ENCODE assay signal across 20 cellular contexts in genomic region chr13:51147732-51148131, GRCh38. TPM values are rescaled to one million over a fixed set of nuclear protein-coding genes. Genes with fewer than 3 reads are reported as not detected.
A peak's percentile ranks its signal among the peaks of the same experiment; 100 is the strongest.
DNase-seq lines count a peak whose midpoint lies in the region; ATAC-seq, FAIRE-seq and TF ChIP-seq lines count a peak whose summit lies in the region.
"Had no signal": no experiment of that assay in that cellular context is flagged by ENCODE, and none has a peak within 500 bp of the region (broad histone marks: within the 10 kb centered on the region; RNA-seq: fewer than 3 reads in every experiment).

No MANE protein-coding gene starts in this region.

- H3K14ac ChIP-seq in neuronal stem cell (ENCODE audit: low read length): peak overlapping the region; percentile 58

- TF ChIP-seq POLR2A in endothelial cell of umbilical vein (IDR thresholded peaks at IDR 0.05; ENCODE audit: low read depth, low read length): no peak
- no peak for TF ChIP-seq POLR2A in uterus (IDR thresholded peaks at IDR 0.05)

- H3K4me2 ChIP-seq in endothelial cell of umbilical vein (ENCODE audit: insufficient read depth, low read length) (peak overlapping the region; percentile 21), neuronal stem cell (ENCODE audit: insufficient read depth, low read length, poor library complexity, severe bottlenecking) (no peak overlapping the region), OCI-LY7 (ENCODE audit: low read length) (no peak overlapping the region)

- H3K36me3 ChIP-seq in HUES48 (ENCODE audit: control insufficient read depth, insufficient read depth, low read length) (no peaks in the 10 kb centered on the region), NT2/D1 (ENCODE audit: insufficient read depth, insufficient read length, low read length) (no peaks in the 10 kb centered on the region), endothelial cell of umbilical vein (ENCODE audit: control insufficient read depth in 2 of 2, extremely low read depth in 1 of 2, insufficient read depth in 2 of 2, low read length in 2 of 2) (no peaks in the 10 kb centered on the region), neuronal stem cell (replicated peaks in 1 of 2; ENCODE audit: control insufficient read depth in 2 of 2, insufficient read depth in 2 of 2, low read length in 2 of 2) (no peaks in the 10 kb centered on the region), OCI-LY7 (ENCODE audit: insufficient read depth, low read length) (no peaks in the 10 kb centered on the region), uterus (no peaks in the 10 kb centered on the region)

- TF ChIP-seq CTCF in endothelial cell of umbilical vein (IDR thresholded peaks at IDR 0.05; ENCODE audit: extremely low read depth in 1 of 2, insufficient read depth in 1 of 2, low read depth in 1 of 2, low read length in 2 of 2): no peak
- no peak for TF ChIP-seq CTCF in OCI-LY7 (conservative IDR thresholded peaks at IDR 0.05; ENCODE audit: low read length)
- no peak for TF ChIP-seq CTCF in uterus (IDR thresholded peaks at IDR 0.05)

- no peak overlapping the region for H2BK12ac ChIP-seq in neuronal stem cell (ENCODE audit: low read length)

- no peak overlapping the region for H4K91ac ChIP-seq in neuronal stem cell (ENCODE audit: low read depth, low read length, poor library complexity)

- H3K79me2 ChIP-seq in endothelial cell of umbilical vein (ENCODE audit: control insufficient read depth, insufficient read depth, low read length) (no peaks in the 10 kb centered on the region), OCI-LY7 (ENCODE audit: insufficient read depth, low read depth, low read length) (no peaks in the 10 kb centered on the region)

- no peak overlapping the region for H3K4ac ChIP-seq in neuronal stem cell (ENCODE audit: low read length)

- H3K9me1 ChIP-seq in endothelial cell of umbilical vein (replicated peaks; ENCODE audit: control insufficient read depth, extremely low read depth, insufficient read depth, low read length): no peaks in the 10 kb centered on the region

- CTCF ChIA-PET in endothelial cell of umbilical vein (lab: Charles Lee) (interaction anchor here (1.4 to 10.6 kb wide), 12 partner anchors 11 to 980 kb away, joined by 3 to 378 read pairs (median 6); no protein-coding TSS in a partner anchor), OCI-LY7 (lab: Charles Lee; ENCODE audit: unreplicated experiment) (no interaction called here)

- H2BK120ac ChIP-seq in neuronal stem cell (ENCODE audit: low read depth, low read length): no peak overlapping the region

- no peak overlapping the region for H2AK5ac ChIP-seq in neuronal stem cell (ENCODE audit: low read depth, low read length)

- no peak overlapping the region for H2BK5ac ChIP-seq in neuronal stem cell (ENCODE audit: low read length)

- FAIRE-seq in endothelial cell of umbilical vein (lab: Jason Lieb, UNC): no peak
- FAIRE-seq: RCC 7860 had no signal

- BruUV-seq in endothelial cell of umbilical vein (replicated peaks; lab: Mats Ljungman, UMichigan): no TSS peak
- no TSS peak for BruUV-seq in OCI-LY7 (replicated peaks; lab: Mats Ljungman, UMichigan)

- H2BK15ac ChIP-seq in neuronal stem cell (ENCODE audit: low read length): no peak overlapping the region

- no peaks in the 10 kb centered on the region for H3K79me1 ChIP-seq in neuronal stem cell (ENCODE audit: low read depth, low read length)

- peak overlapping the region; percentile 90 for H3K23ac ChIP-seq in neuronal stem cell (ENCODE audit: low read depth, low read length, poor library complexity)

- H2AFZ ChIP-seq in endothelial cell of umbilical vein (ENCODE audit: low read depth, low read length) (peak overlapping the region; percentile 85), neuronal stem cell (ENCODE audit: low read length) (no peak overlapping the region), OCI-LY7 (ENCODE audit: low read length) (no peak overlapping the region)

- H3K4me1 Mint-ChIP-seq in T-helper 17 cell: peaks cover 3% of the 10 kb centered on the region

- H3K4me3 ChIP-seq in HUES48 (ENCODE audit: low read depth, low read length) (no peak overlapping the region), NT2/D1 (ENCODE audit: insufficient read length, low read depth) (no peak overlapping the region), endothelial cell of umbilical vein (replicated peaks in 1 of 3; ENCODE audit: insufficient read depth in 1 of 3, low read depth in 1 of 3, low read length in 3 of 3) (no peak overlapping the region), neuronal stem cell (ENCODE audit: low read length in 2 of 2) (no peak overlapping the region), OCI-LY7 (ENCODE audit: low read depth, low read length, poor library complexity, severe bottlenecking) (no peak overlapping the region), uterus (no peak overlapping the region)
- H3K4me3 ChIP-seq: HAP-1 had no signal

- no peaks in the 10 kb centered on the region for H3K36me3 Mint-ChIP-seq in T-helper 17 cell (ENCODE audit: low read depth)

- H3K27me3 ChIP-seq in HUES48 (ENCODE audit: control insufficient read depth, insufficient read depth, low read length) (no peaks in the 10 kb centered on the region), NT2/D1 (ENCODE audit: insufficient read depth, insufficient read length) (no peaks in the 10 kb centered on the region), endothelial cell of umbilical vein (ENCODE audit: control insufficient read depth in 2 of 2, insufficient read depth in 2 of 2, low read length in 2 of 2) (no peaks in the 10 kb centered on the region), neuronal stem cell (ENCODE audit: control insufficient read depth in 3 of 3, insufficient read depth in 3 of 3, low read depth in 1 of 3, low read length in 3 of 3) (peaks cover 0 to 38% (median 0%) of the 10 kb centered on the region in 3 experiments), uterus (no peaks in the 10 kb centered on the region)

- H3K18ac ChIP-seq in neuronal stem cell (ENCODE audit: low read length): no peak overlapping the region

- peak overlapping the region; percentile 50 for H3K9ac ChIP-seq in HUES48 (ENCODE audit: low read depth, low read length)
- H3K9ac ChIP-seq in NT2/D1 (ENCODE audit: insufficient read length, low read depth): peak overlapping the region; percentile 5
- no peak overlapping the region for H3K9ac ChIP-seq in endothelial cell of umbilical vein (replicated peaks; ENCODE audit: extremely low read depth, insufficient read depth, low read length)
- no peak overlapping the region for H3K9ac ChIP-seq in neuronal stem cell (ENCODE audit: low read depth, low read length, poor library complexity)

- DNase-seq in NT2/D1 (ENCODE audit: low read depth, low spot score) (no peak), endothelial cell of umbilical vein (ENCODE audit: low read depth, low spot score) (no peak), neuronal stem cell (ENCODE audit: low spot score) (no peak), activated gamma-delta T cell (lab: John Stamatoyannopoulos, UW) (no peak), OCI-LY7 (ENCODE audit: low spot score) (no peak), uterus (no peak), T-helper 17 cell (no peak)
- DNase-seq: ACHN, C1 segment of cervical spinal cord, DMS79, MM.1S, NCI-H1436 treated with DMSO at 0.1 percent for 48 hours, NCI-H2029, NCI-H526 treated with DMSO at 0.1 percent for 48 hours, Right ventricle myocardium superior had no signal

- intact Hi-C loops in endothelial cell of umbilical vein (cut with micrococcal nuclease) (loop anchor here (2.0 to 10.0 kb wide), 4 partner anchors 55 to 655 kb away; partner anchors contain the start of genes DHRS12, FAM124A and INTS6), OCI-LY7 (cut with micrococcal nuclease; ENCODE audit: unreplicated experiment) (no loop called here), uterus (cut with DNase I; ENCODE audit: low total_unique reads) (loop anchor here (5.0 kb wide), 1 partner anchor 140 kb away; no protein-coding TSS in a partner anchor)

- peaks cover 57% of the 10 kb centered on the region for H3K27me3 Mint-ChIP-seq in T-helper 17 cell

- no peak overlapping the region for H4K8ac ChIP-seq in neuronal stem cell (ENCODE audit: low read depth, low read length)

- H3K4me3 Mint-ChIP-seq in T-helper 17 cell: no peak overlapping the region

- H3K27ac ChIP-seq in HUES48 (ENCODE audit: low read depth, low read length): peak overlapping the region; percentile 94
- no peak overlapping the region for H3K27ac ChIP-seq in endothelial cell of umbilical vein (ENCODE audit: insufficient read depth, low read depth, low read length)
- no peak overlapping the region for H3K27ac ChIP-seq in neuronal stem cell (replicated peaks; ENCODE audit: low read length)
- no peak overlapping the region for H3K27ac ChIP-seq in OCI-LY7 (ENCODE audit: low read depth, low read length, poor library complexity, severe bottlenecking)
- no peak overlapping the region for H3K27ac ChIP-seq in uterus

- WGBS in neuronal stem cell (ENCODE audit: extremely low coverage in 2 of 2, insufficient read length in 2 of 2, insufficient replicate concordance in 1 of 2), 2 donors: no CpG with 5 or more reads among the region's 7 CpGs

- POLR2A ChIA-PET in endothelial cell of umbilical vein (lab: Charles Lee) (no interaction called here), OCI-LY7 (lab: Charles Lee) (no interaction called here)

- ATAC-seq in T-helper 17 cell: no peak

- no peak overlapping the region for H3K27ac Mint-ChIP-seq in T-helper 17 cell

- no peaks in the 10 kb centered on the region for H3K9me2 ChIP-seq in OCI-LY7 (ENCODE audit: insufficient read depth, low read length)

- H3K4me1 ChIP-seq in HUES48 (ENCODE audit: control insufficient read depth, insufficient read depth, low read length): peaks cover 49% of the 10 kb centered on the region
- H3K4me1 ChIP-seq in NT2/D1 (ENCODE audit: insufficient read depth, insufficient read length): no peaks in the 10 kb centered on the region
- peaks cover 11% of the 10 kb centered on the region for H3K4me1 ChIP-seq in endothelial cell of umbilical vein (ENCODE audit: control insufficient read depth, extremely low read depth, insufficient read depth, low read length)
- peaks cover 0 to 12% of the 10 kb centered on the region in 2 donors for H3K4me1 ChIP-seq in neuronal stem cell (ENCODE audit: control insufficient read depth in 2 of 2, insufficient read depth in 1 of 2, low read depth in 1 of 2, low read length in 2 of 2)
- no peaks in the 10 kb centered on the region for H3K4me1 ChIP-seq in OCI-LY7 (ENCODE audit: insufficient read depth, low read length, poor library complexity, severe bottlenecking)
- H3K4me1 ChIP-seq in uterus: no peaks in the 10 kb centered on the region

- dilution Hi-C loops in endothelial cell of umbilical vein (cut with MboI; ENCODE audit: extremely low pct_ligation_motif_present, low sequenced_read_pairs): no loop called here

- H3K9me3 ChIP-seq in HUES48 (ENCODE audit: control insufficient read depth, insufficient read depth, low read length): peaks cover 18% of the 10 kb centered on the region; the same call in 1 of the 2 replicates
- H3K9me3 ChIP-seq in NT2/D1 (ENCODE audit: insufficient read depth, low read length): no peaks in the 10 kb centered on the region
- H3K9me3 ChIP-seq in endothelial cell of umbilical vein (replicated peaks; ENCODE audit: control insufficient read depth, insufficient read depth, low read length): no peaks in the 10 kb centered on the region
- H3K9me3 ChIP-seq in neuronal stem cell (replicated peaks in 1 of 2; ENCODE audit: control insufficient read depth in 2 of 2, insufficient read depth in 1 of 2, low read depth in 1 of 2, low read length in 2 of 2): peaks cover 0 to 2% of the 10 kb centered on the region in 2 donors
- H3K9me3 ChIP-seq in OCI-LY7 (ENCODE audit: low read length): peaks cover 14% of the 10 kb centered on the region; the same call in 1 of the 2 replicates
- H3K9me3 ChIP-seq in uterus: no peaks in the 10 kb centered on the region
- H3K9me3 ChIP-seq in T-helper 17 cell (ENCODE audit: control insufficient read depth, low read length, poor library complexity, severe bottlenecking): peaks cover 2% of the 10 kb centered on the region
- H3K9me3 ChIP-seq: HAP-1 had no signal

- H4K20me1 ChIP-seq in endothelial cell of umbilical vein (replicated peaks; ENCODE audit: control insufficient read depth, extremely low read depth, insufficient read depth, low read length) (no peaks in the 10 kb centered on the region), OCI-LY7 (ENCODE audit: insufficient read depth, low read length) (no peaks in the 10 kb centered on the region)

RNA-seq across cellular contexts. Expression of gene C13orf42, which starts 36.7 kb away (rescaled TPM):
- total RNA-seq in endothelial cell of umbilical vein (not detected in 2 replicates), OCI-LY7 (2022) (not detected in 2 replicates), uterus (not detected), T-helper 17 cell (not detected)
- not detected in 2 replicates for polyA plus RNA-seq in endothelial cell of umbilical vein
- not detected in 2 replicates for polyA plus RNA-seq in endothelial cell of umbilical vein (2011; cell fraction: cytosol; rRNA removed)
- not detected in 2 replicates for polyA plus RNA-seq in endothelial cell of umbilical vein (2011; cell fraction: nucleus; rRNA removed)
- not detected in 2 replicates for polyA plus RNA-seq in endothelial cell of umbilical vein (2012)
- not detected in 2 replicates for polyA minus RNA-seq in endothelial cell of umbilical vein
- polyA minus RNA-seq in endothelial cell of umbilical vein (2011; cell fraction: cytosol; rRNA and poly(A)+ RNA removed): not detected
- polyA minus RNA-seq in endothelial cell of umbilical vein (2011; cell fraction: nucleus; rRNA and poly(A)+ RNA removed): not detected in 2 replicates
- polyA plus RNA-seq in neuronal stem cell (2013, experiment 1 of 2): 0.04 TPM
- 0.01 TPM for polyA plus RNA-seq in neuronal stem cell (2013, experiment 2 of 2)
- not detected in 2 replicates for total RNA-seq in OCI-LY7 (2014; rRNA removed; shearing (Covaris generic))
- total RNA-seq: HT-29, LHCN-M2, Right ventricle myocardium superior had no signal

Comparison
In these comparisons a context has a peak if more than half of its experiments do, and no peak if none do; other contexts are left out.
1. H3K9ac ChIP-seq: peak in HUES48 (single experiment) and NT2/D1 (single experiment); none in endothelial cell of umbilical vein (single experiment) and neuronal stem cell (single experiment).